23 cellular contexts compared by ENCODE assay signal in genomic region chr9:20838218-20838617, GRCh38.
A peak's percentile ranks its signal among the peaks of the same experiment; 100 is the strongest.
DNase-seq lines count a peak whose midpoint lies in the region; ATAC-seq, FAIRE-seq and TF ChIP-seq lines count a peak whose summit lies in the region.
"Had no signal": no experiment of that assay in that cellular context is flagged by ENCODE, and none has a peak within 500 bp of the region (broad histone marks: within the 10 kb centered on the region; RNA-seq: fewer than 3 reads in every experiment).

No MANE protein-coding gene starts in this region.

- ATAC-seq in HepG2, result no peak
- ATAC-seq in right lobe of liver, result no peak
- ATAC-seq in heart right ventricle, result no peak
- ATAC-seq: activated CD4-positive, CD25-positive, alpha-beta regulatory T cell treated with anti-CD3 and anti-CD28 coated beads, Interleukin-2, amount 50 U/mL, for 24 hours; GM23338 had no signal

- no peaks in the 10 kb centered on the region for H3K79me2 ChIP-seq in HepG2 (ENCODE audit: insufficient read depth, low read length)

- TF ChIP-seq POLR2A in HepG2 (IDR thresholded peaks at IDR 0.05; ENCODE audit: insufficient read depth in 1 of 2, low read depth in 2 of 2, low read length in 2 of 2) (no peak), right lobe of liver (IDR thresholded peaks at IDR 0.05) (no peak)

- in situ Hi-C loops in HepG2 (cut with HindIII; ENCODE audit: extremely low pct_ligation_motif_present, low pct_unique_long_range_greater_than_20kb), result no loop called here

- BruUV-seq in HepG2 (replicated peaks; lab: Mats Ljungman, UMichigan), result no TSS peak

- H2AFZ ChIP-seq in HepG2 (ENCODE audit: low read length), result no peak overlapping the region
- H2AFZ ChIP-seq: GM23338 had no signal

- H4K20me1 ChIP-seq in HepG2 (ENCODE audit: insufficient read depth, low read length), result no peaks in the 10 kb centered on the region

- no peak for TF ChIP-seq RAD21 in HepG2 (CRISPR knock-in tag; IDR thresholded peaks at IDR 0.05)

- no peak overlapping the region for H3K9ac ChIP-seq in HepG2 (ENCODE audit: insufficient read depth, low read depth, low read length)

- TF ChIP-seq CTCF in HepG2 (CRISPR knock-in tag; IDR thresholded peaks at IDR 0.05), result no peak
- no peak for TF ChIP-seq CTCF in right lobe of liver (IDR thresholded peaks at IDR 0.05)
- no peak for TF ChIP-seq CTCF in fibroblast of pulmonary artery (IDR thresholded peaks at IDR 0.05; ENCODE audit: low read length, missing control alignments)
- no peak for TF ChIP-seq CTCF in heart right ventricle (IDR thresholded peaks at IDR 0.05)
- no peak for TF ChIP-seq CTCF in GM10266 (IDR thresholded peaks at IDR 0.05; ENCODE audit: control insufficient read depth, insufficient read depth, low read depth, missing control alignments)

- POLR2A ChIA-PET in HepG2 (lab: Yijun Ruan, JAX), result no interaction called here

- H3K4me3 ChIP-seq in HepG2 (replicated peaks in 1 of 3; ENCODE audit: insufficient read depth in 1 of 3, low read depth in 2 of 3, low read length in 3 of 3) (no peak overlapping the region), right lobe of liver (no peak overlapping the region), fibroblast of pulmonary artery (replicated peaks; ENCODE audit: low read depth, low read length) (no peak overlapping the region), heart right ventricle (no peak overlapping the region)
- H3K4me3 ChIP-seq: ascending aorta, GM23338 had no signal

- H3K36me3 ChIP-seq in HepG2 (replicated peaks in 1 of 2; ENCODE audit: control insufficient read depth in 1 of 2, insufficient read depth in 2 of 2, low read length in 2 of 2) (0 out of 5 replicates have a peak, but pooled peaks cover 0 to 3% of the 10 kb centered on the region in 2 experiments), right lobe of liver (no peaks in the 10 kb centered on the region), heart right ventricle (peaks cover 0 to 19% (median 0%) of the 10 kb centered on the region in 9 donors)
- H3K36me3 ChIP-seq: ascending aorta had no signal

- H3K27ac ChIP-seq in HepG2 (ENCODE audit: extremely low read length, insufficient read depth, low read length), result no peak overlapping the region
- H3K27ac ChIP-seq in right lobe of liver, result no peak overlapping the region
- H3K27ac ChIP-seq in heart right ventricle, result no peak overlapping the region
- H3K27ac ChIP-seq: ascending aorta had no signal

- FAIRE-seq in HepG2 (lab: Jason Lieb, UNC), result no peak
- FAIRE-seq: A204.1, colon, frontal cortex, GM12892 had no signal

- intact Hi-C loops in HepG2 (cut with micrococcal nuclease; ENCODE audit: unreplicated experiment) (loop anchor here (5.0 kb wide), 1 partner anchor 156 kb away; the partner anchor contains the start of gene FOCAD), right lobe of liver (cut with DNase I) (no loop called here), heart right ventricle (cut with DNase I) (no loop called here)

- peak; percentile 7 for DNase-seq in HepG2 (ENCODE audit: low spot score)
- DNase-seq in right lobe of liver, result no peak
- DNase-seq in astrocyte of the hippocampus (ENCODE audit: low read depth, low spot score), result peak; percentile 54
- peak; percentile 16 for DNase-seq in fibroblast of pulmonary artery (ENCODE audit: low read depth)
- no peak for DNase-seq in germinal center (ENCODE audit: low spot score)
- DNase-seq in heart right ventricle, result no peak
- DNase-seq in occipital lobe (lab: John Stamatoyannopoulos, UW), result no peak
- DNase-seq in GM10266 (ENCODE audit: extremely low spot score), result no peak
- DNase-seq: activated naive CD4-positive, alpha-beta T cell treated with anti-CD3 and anti-CD28 coated beads, Interleukin-2, amount 50 U/mL, for 16 hours; activated T-cell treated with anti-CD3 and anti-CD28 coated beads, Interleukin-2, amount 50 U/mL, for 48 hours; CD4-positive, CD25-positive, alpha-beta regulatory T cell; DMS 273 treated with DMSO at 0.1 percent for 48 hours; kidney glomerular epithelial cell; mesenchymal stem cell; NCI-H1092; T1000 had no signal

- CTCF ChIA-PET in HepG2 (lab: Yijun Ruan, JAX; ENCODE audit: low intra/inter-chr PET ratio, low total read pairs), result no interaction called here

- no peak overlapping the region for H3K4me2 ChIP-seq in HepG2 (ENCODE audit: low read depth, low read length)
- H3K4me2 ChIP-seq: GM23338 had no signal

- H3K9me3 ChIP-seq in HepG2 (ENCODE audit: low read length) (no peaks in the 10 kb centered on the region), right lobe of liver (no peaks in the 10 kb centered on the region), heart right ventricle (peaks cover 0 to 29% (median 0%) of the 10 kb centered on the region in 11 donors)

- no peak for TF ChIP-seq EP300 in HepG2 (IDR thresholded peaks at IDR 0.05; ENCODE audit: low read depth in 2 of 2, low read length in 2 of 2)
- TF ChIP-seq EP300 in HepG2 (CRISPR knock-in tag; IDR thresholded peaks at IDR 0.05; ENCODE audit: borderline replicate concordance), result no peak

- H3K4me1 ChIP-seq in HepG2 (ENCODE audit: insufficient read depth, low read length) (peaks cover 18% of the 10 kb centered on the region), right lobe of liver (peaks cover 0 to 10% (median 0%) of the 10 kb centered on the region in 4 donors), heart right ventricle (peaks cover 0 to 12% (median 0%) of the 10 kb centered on the region in 9 donors)
- H3K4me1 ChIP-seq: ascending aorta had no signal

- no peaks in the 10 kb centered on the region for H3K27me3 ChIP-seq in HepG2 (ENCODE audit: control insufficient read depth in 1 of 2, insufficient read depth in 2 of 2, low read length in 2 of 2)
- H3K27me3 ChIP-seq in right lobe of liver, result no peaks in the 10 kb centered on the region
- H3K27me3 ChIP-seq in heart right ventricle, result no peaks in the 10 kb centered on the region
- H3K27me3 ChIP-seq: ascending aorta had no signal

- 55% methylated on average over 1 of the region's 1 CpG for WGBS in HepG2 (ENCODE audit: low lambda C conversion rate)
- 33% methylated on average over 1 of the region's 1 CpG for WGBS in right lobe of liver (ENCODE audit: insufficient coverage, low coverage, low lambda C conversion rate, missing lambda C conversion rate)
- 89 to 95% methylated on average over 1 of the region's 1 CpG for WGBS in heart right ventricle, 2 donors

TF ChIP-seq in HepG2, 621 proteins besides CTCF, POLR2A, EP300 and RAD21:
- TF ChIP-seq TEF (CRISPR knock-in tag; IDR thresholded peaks at IDR 0.05), result no peak
- peak; percentile 50; the same call in 1 of the 2 replicates for TF ChIP-seq ATF7 (IDR thresholded peaks at IDR 0.05)
- TF ChIP-seq ATF7 (CRISPR knock-in tag; IDR thresholded peaks at IDR 0.05), result no peak
TF ChIP-seq in HepG2: peak in this region for 1.

Comparison
In these comparisons a context has a peak if more than half of its experiments do, and no peak if none do; other contexts are left out.
1. DNase-seq: peak in HepG2 (single experiment), astrocyte of the hippocampus (single experiment) and fibroblast of pulmonary artery (single experiment); none in right lobe of liver (0 of 3), germinal center (single experiment), heart right ventricle (0 of 2), occipital lobe (single experiment) and GM10266 (single experiment).